In the genomic region with DNA sequence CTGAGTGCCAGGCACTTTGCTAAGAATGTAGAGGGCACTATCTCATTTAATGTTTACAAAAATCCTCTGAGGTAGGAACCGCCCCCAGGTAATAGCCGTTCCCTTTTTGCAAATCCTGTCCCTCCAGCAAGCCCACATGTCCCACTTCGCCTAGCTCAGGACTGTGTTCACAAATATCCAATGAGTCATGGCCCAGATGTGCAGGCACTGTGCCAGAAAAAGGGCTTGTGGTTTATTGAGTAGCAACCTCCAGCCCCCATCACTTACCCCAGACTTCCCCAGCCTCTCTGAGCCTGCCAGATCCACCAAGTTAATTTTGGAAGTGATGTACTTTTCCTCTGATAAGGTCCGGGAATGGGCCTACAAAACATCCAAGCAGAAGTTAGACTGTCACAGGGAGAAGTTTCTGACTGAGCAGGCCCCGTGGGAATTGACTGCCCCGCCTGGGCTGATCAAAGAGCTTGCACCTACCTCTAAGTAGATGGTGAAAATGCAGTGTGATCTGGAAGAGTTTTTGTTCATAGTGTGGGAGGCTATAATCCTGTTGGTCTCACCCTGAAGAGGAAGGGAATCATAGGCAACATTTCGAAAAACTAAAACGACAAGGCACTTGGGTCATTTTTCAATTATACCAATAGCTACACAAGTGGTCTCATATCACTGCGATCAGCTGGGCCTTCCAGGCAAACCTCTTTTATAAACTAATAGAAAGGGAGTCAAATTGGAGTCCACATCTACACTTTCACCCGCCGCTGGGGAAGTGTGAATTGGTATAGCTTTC, we compare ENCODE assay signal across 8 cellular contexts. TPM values are rescaled to one million over a fixed set of nuclear protein-coding genes. Genes with fewer than 3 reads are reported as not detected.
DNase-seq lines count a peak whose midpoint lies in the region; ATAC-seq and TF ChIP-seq lines count a peak whose summit lies in the region.

No MANE protein-coding gene starts in this region.

- H3K9me3 Mint-ChIP-seq in Calu3 (ENCODE audit: low read depth, unreplicated experiment), result no peaks in the 10 kb centered on the region

- no peak overlapping the region for H3K27ac ChIP-seq in substantia nigra (ENCODE audit: low read depth, low read length, poor library complexity, severe bottlenecking)

- H3K36me3 Mint-ChIP-seq in Calu3 (ENCODE audit: insufficient read depth, unreplicated experiment), result peaks cover 13% of the 10 kb centered on the region

- no peaks in the 10 kb centered on the region for H3K9me3 ChIP-seq in mucosa of descending colon

- intact Hi-C loops in Calu3 (cut with micrococcal nuclease; ENCODE audit: unreplicated experiment) (no loop called here), mucosa of descending colon (cut with DNase I, micrococcal nuclease) (no loop called here)

- DNase-seq in Calu3, result peak; percentile 81
- DNase-seq in choroid plexus epithelial cell (ENCODE audit: low read depth), result peak; percentile 96
- peak in 2 of 3 donors; percentile 45 to 66 for DNase-seq in mucosa of descending colon
- DNase-seq in substantia nigra (lab: John Stamatoyannopoulos, UW), result peak in 26 of 49 donors; percentile 6 to 67 (median 20)
- no peak for DNase-seq in NK-92 (lab: John Stamatoyannopoulos, UW; ENCODE audit: unreplicated experiment)

- BruUV-seq in Calu3 (replicated peaks; lab: Mats Ljungman, UMichigan), result no TSS peak

- no peaks in the 10 kb centered on the region for H3K4me1 ChIP-seq in mucosa of descending colon (ENCODE audit: low read depth)

- CTCF ChIA-PET in Calu3 (lab: Charles Lee), result interaction anchor here (0.6 to 1.7 kb wide), 4 partner anchors 12 to 285 kb away, joined by 3 to 7 read pairs (median 4); no protein-coding TSS in a partner anchor

- TF ChIP-seq CTCF in Calu3 (IDR thresholded peaks at IDR 0.05; ENCODE audit: unreplicated experiment) (no peak), choroid plexus epithelial cell (conservative IDR thresholded peaks at IDR 0.05; ENCODE audit: low read depth, low read length) (no peak), mucosa of descending colon (IDR thresholded peaks at IDR 0.05) (no peak)

- ATAC-seq in HG02798 (IDR thresholded peaks at IDR 0.05; ENCODE audit: poor library complexity, unreplicated experiment) (peak; percentile 70), SK-N-SH treated with all-trans-retinoic acid at 6 μM for 48 hours (peak; percentile 89), mucosa of descending colon (peak; percentile 65), GM19328 (IDR thresholded peaks at IDR 0.05; ENCODE audit: unreplicated experiment) (no peak)

- H3K4me3 ChIP-seq in choroid plexus epithelial cell (ENCODE audit: low read depth, low read length) (no peak overlapping the region), mucosa of descending colon (no peak overlapping the region)

- no peak overlapping the region for H3K4me3 Mint-ChIP-seq in Calu3 (ENCODE audit: low read depth, unreplicated experiment)

- no peak overlapping the region for H3K27ac Mint-ChIP-seq in Calu3 (ENCODE audit: unreplicated experiment)

- no peaks in the 10 kb centered on the region for H3K27me3 Mint-ChIP-seq in Calu3 (ENCODE audit: unreplicated experiment)

- peaks cover 10% of the 10 kb centered on the region for H3K4me1 Mint-ChIP-seq in Calu3 (ENCODE audit: low read depth, unreplicated experiment)

- H3K36me3 ChIP-seq in mucosa of descending colon (ENCODE audit: low read depth), result no peaks in the 10 kb centered on the region

TF ChIP-seq in SK-N-SH treated with all-trans-retinoic acid at 6 μM for 48 hours, 23 proteins besides CTCF, POLR2A, EP300 and RAD21:
- TF ChIP-seq ZNF565 (CRISPR knock-in tag; conservative IDR thresholded peaks at IDR 0.05; ENCODE audit: low read depth) (no peak), TCF4 (CRISPR knock-in tag; IDR thresholded peaks at IDR 0.05; ENCODE audit: borderline replicate concordance) (peak; percentile 20; the same call in 1 of the 2 replicates)
TF ChIP-seq in SK-N-SH treated with all-trans-retinoic acid at 6 μM for 48 hours: peak in this region for 1.

RNA-seq across cellular contexts. Expression of a gene that starts 15.7 kb away (rescaled TPM):
- total RNA-seq in Calu3 (2022) (8.9 and 10.0 TPM in 2 replicates), mucosa of descending colon (1 to 10 TPM; 5.8 to 9.5 (median 6.1) TPM)

RNA-seq across cellular contexts. Expression of a gene that starts 15.8 kb away (rescaled TPM):
- total RNA-seq in Calu3 (2022) (24.8 and 33.3 TPM in 2 replicates), mucosa of descending colon (10 to 100 TPM; 17.0 to 28.7 (median 21.5) TPM)
